In genomic region chr6:87653074-87653962, GRCh38 we compare ENCODE assay signal across 13 cellular contexts. TPM values are rescaled to one million over a fixed set of nuclear protein-coding genes. Genes with fewer than 3 reads are reported as not detected.
DNase-seq lines count a peak whose midpoint lies in the region; ATAC-seq lines count a peak whose summit lies in the region.
"Had no signal": no experiment of that assay in that cellular context is flagged by ENCODE, and none has a peak within 500 bp of the region (broad histone marks: within the 10 kb centered on the region; RNA-seq: fewer than 3 reads in every experiment).

No MANE protein-coding gene starts in this region.

- CTCF ChIA-PET in CD4-positive, alpha-beta memory T cell (lab: Charles Lee; ENCODE audit: partially characterized antibody): interaction anchor here (0.7 to 1.3 kb wide), 2 partner anchors 12 to 31 kb away, joined by 3 read pairs; no protein-coding TSS in a partner anchor
- CTCF ChIA-PET in activated CD4-positive, alpha-beta memory T cell treated with anti-CD3 and anti-CD28 coated beads, Interleukin-2, amount 10 ng/mL, durations not matched to agents 7 days and 5 days (lab: Charles Lee): no interaction called here

- intact Hi-C loops in CD4-positive, alpha-beta memory T cell (cut with micrococcal nuclease): no loop called here

- peak overlapping the region; percentile 26 to 83 (median 66) for H3K27ac Mint-ChIP-seq in CD4-positive, alpha-beta memory T cell
- H3K27ac Mint-ChIP-seq in activated CD4-positive, alpha-beta memory T cell treated with anti-CD3 and anti-CD28 coated beads, Interleukin-2, amount 10 ng/mL, durations not matched to agents 7 days and 5 days: peak overlapping the region; percentile 40

- H3K27ac ChIP-seq in CD4-positive, alpha-beta memory T cell (ENCODE audit: low read depth, low read length): no peak overlapping the region
- H3K27ac ChIP-seq in iPS-20b (ENCODE audit: low read length): peak overlapping the region; percentile 27
- H3K27ac ChIP-seq: dorsolateral prefrontal cortex, RWPE1 had no signal

- ATAC-seq in GM18868 (IDR thresholded peaks at IDR 0.05; ENCODE audit: unreplicated experiment): peak; percentile 65

- no peaks in the 10 kb centered on the region for H3K27me3 ChIP-seq in CD4-positive, alpha-beta memory T cell (ENCODE audit: insufficient read depth, low read length)
- no peaks in the 10 kb centered on the region for H3K27me3 ChIP-seq in iPS-20b (ENCODE audit: insufficient read depth, low read length)
- H3K27me3 ChIP-seq: BE2C, dorsolateral prefrontal cortex had no signal

- H3K4me3 ChIP-seq in CD4-positive, alpha-beta memory T cell (ENCODE audit: low read length in 2 of 2): no peak overlapping the region
- H3K4me3 ChIP-seq in iPS-20b (ENCODE audit: low read length): peak overlapping the region; percentile 11; the same call in 1 of the 2 replicates
- H3K4me3 ChIP-seq: dorsolateral prefrontal cortex had no signal

- peak overlapping the region in 3 of 8 donors; percentile 1 to 23 (median 15) for H3K4me3 Mint-ChIP-seq in CD4-positive, alpha-beta memory T cell
- H3K4me3 Mint-ChIP-seq in activated CD4-positive, alpha-beta memory T cell treated with anti-CD3 and anti-CD28 coated beads, Interleukin-2, amount 10 ng/mL, durations not matched to agents 7 days and 5 days: no peak overlapping the region

- no peaks in the 10 kb centered on the region for H3K36me3 ChIP-seq in CD4-positive, alpha-beta memory T cell (ENCODE audit: insufficient read depth, low read length)
- H3K36me3 ChIP-seq in iPS-20b (ENCODE audit: insufficient read depth, low read depth, low read length): peaks cover 35% of the 10 kb centered on the region

- peak in 4 of 5 donors; percentile 8 to 38 (median 14) for DNase-seq in CD4-positive, alpha-beta memory T cell
- DNase-seq in activated CD4-positive, alpha-beta memory T cell treated with anti-CD3 and anti-CD28 coated beads, Interleukin-2, amount 10 ng/mL, durations not matched to agents 7 days and 5 days: no peak
- DNase-seq in stimulated activated CD4-positive, alpha-beta T cell treated with anti-CD3 and anti-CD28 coated beads, Interleukin-1b, Interleukin-23, amount 100 ng/mL, for 48 hours: no peak
- DNase-seq in NCI-H748 (lab: John Stamatoyannopoulos, UW; ENCODE audit: unreplicated experiment): no peak
- DNase-seq in Ammon's horn (ENCODE audit: low spot score): no peak
- DNase-seq: BE2C; DMS153; dorsolateral prefrontal cortex; GOT3; stimulated activated CD4-positive, alpha-beta T cell treated with anti-CD3 and anti-CD28 coated beads, Interleukin-2, amount 100 ng/mL, for 48 hours had no signal

- H3K4me1 ChIP-seq in CD4-positive, alpha-beta memory T cell (ENCODE audit: insufficient read depth, low read length): peaks cover 34% of the 10 kb centered on the region
- H3K4me1 ChIP-seq in iPS-20b (ENCODE audit: insufficient read depth, low read length): peaks cover 24% of the 10 kb centered on the region; the same call in 1 of the 2 replicates
- H3K4me1 ChIP-seq: BE2C had no signal

- H3K9ac ChIP-seq in iPS-20b (ENCODE audit: low read depth, low read length): peak overlapping the region; percentile 3; the same call in 1 of the 2 replicates

- no peaks in the 10 kb centered on the region for H3K9me3 ChIP-seq in CD4-positive, alpha-beta memory T cell (ENCODE audit: control insufficient read depth in 1 of 2, low read length in 2 of 2)
- H3K9me3 ChIP-seq in iPS-20b (ENCODE audit: insufficient read depth, low read depth, low read length): no peaks in the 10 kb centered on the region
- H3K9me3 ChIP-seq: BE2C had no signal

- no peaks in the 10 kb centered on the region for H3K27me3 Mint-ChIP-seq in CD4-positive, alpha-beta memory T cell
- no peaks in the 10 kb centered on the region for H3K27me3 Mint-ChIP-seq in activated CD4-positive, alpha-beta memory T cell treated with anti-CD3 and anti-CD28 coated beads, Interleukin-2, amount 10 ng/mL, durations not matched to agents 7 days and 5 days

- peaks cover 24 to 55% of the 10 kb centered on the region in 2 donors for H3K36me3 Mint-ChIP-seq in CD4-positive, alpha-beta memory T cell
- H3K36me3 Mint-ChIP-seq in activated CD4-positive, alpha-beta memory T cell treated with anti-CD3 and anti-CD28 coated beads, Interleukin-2, amount 10 ng/mL, durations not matched to agents 7 days and 5 days (ENCODE audit: low read depth): peaks cover 49% of the 10 kb centered on the region

- POLR2A ChIA-PET in CD4-positive, alpha-beta memory T cell (lab: Charles Lee; ENCODE audit: partially characterized antibody): interaction anchor here (0.6 to 1.2 kb wide), 4 partner anchors 17 to 108 kb away, joined by 3 read pairs; no protein-coding TSS in a partner anchor
- POLR2A ChIA-PET in activated CD4-positive, alpha-beta memory T cell treated with anti-CD3 and anti-CD28 coated beads, Interleukin-2, amount 10 ng/mL, durations not matched to agents 7 days and 5 days (lab: Charles Lee): interaction anchor here (0.6 to 1.0 kb wide), 2 partner anchors 19 to 64 kb away, joined by 3 read pairs; partner anchors contain the start of genes ORC3 and RARS2

- peaks cover 0 to 3% (median 0%) of the 10 kb centered on the region in 8 donors for H3K9me3 Mint-ChIP-seq in CD4-positive, alpha-beta memory T cell
- no peaks in the 10 kb centered on the region for H3K9me3 Mint-ChIP-seq in activated CD4-positive, alpha-beta memory T cell treated with anti-CD3 and anti-CD28 coated beads, Interleukin-2, amount 10 ng/mL, durations not matched to agents 7 days and 5 days

- H3K4me1 Mint-ChIP-seq in CD4-positive, alpha-beta memory T cell: peaks cover 14 to 47% (median 35%) of the 10 kb centered on the region in 4 donors
- H3K4me1 Mint-ChIP-seq in activated CD4-positive, alpha-beta memory T cell treated with anti-CD3 and anti-CD28 coated beads, Interleukin-2, amount 10 ng/mL, durations not matched to agents 7 days and 5 days: peaks cover 30% of the 10 kb centered on the region

RNA-seq across cellular contexts. Expression of gene AKIRIN2, which starts 48.7 kb away (rescaled TPM):
- total RNA-seq in CD4-positive, alpha-beta memory T cell: 10 to 100 TPM; 68.6 to 69.8 TPM
- 10 to 100 TPM; 49.3 to 51.7 TPM for polyA plus RNA-seq in CD4-positive, alpha-beta memory T cell
- total RNA-seq in activated CD4-positive, alpha-beta memory T cell treated with anti-CD3 and anti-CD28 coated beads, Interleukin-2, amount 10 ng/mL, durations not matched to agents 7 days and 5 days: 10 to 100 TPM; 56.5 to 58.5 TPM

Comparison
In these comparisons a context has a peak if more than half of its experiments do, and no peak if none do; other contexts are left out.
1. DNase-seq: peak in CD4-positive, alpha-beta memory T cell (4 of 5); none in activated CD4-positive, alpha-beta memory T cell treated with anti-CD3 and anti-CD28 coated beads, Interleukin-2, amount 10 ng/mL, durations not matched to agents 7 days and 5 days (single experiment), stimulated activated CD4-positive, alpha-beta T cell treated with anti-CD3 and anti-CD28 coated beads, Interleukin-1b, Interleukin-23, amount 100 ng/mL, for 48 hours (single experiment), NCI-H748 (single experiment) and Ammon's horn (single experiment).